In the genomic region with DNA sequence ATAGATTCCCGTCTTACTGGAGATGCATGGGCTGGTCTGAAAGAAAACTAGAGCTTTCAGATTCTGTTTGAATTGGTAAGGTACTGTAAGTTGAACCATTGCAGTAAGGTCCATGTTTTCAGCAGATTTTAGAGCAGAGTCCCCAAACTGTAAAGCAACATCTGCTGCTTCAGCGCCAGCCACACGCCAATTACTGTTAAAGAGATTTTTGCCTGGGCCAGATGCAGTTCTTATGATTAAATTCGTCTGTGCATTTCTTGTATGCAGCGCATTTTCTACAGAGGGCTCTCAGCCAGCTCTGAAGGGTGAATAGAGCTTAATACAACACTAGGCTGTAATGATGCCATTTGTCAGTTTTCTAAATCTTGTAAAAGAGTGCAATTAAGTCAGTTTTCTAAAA, we compare ENCODE assay signal across 17 cellular contexts.
"Had no signal": no experiment of that assay in that cellular context is flagged by ENCODE, and none has a peak within 500 bp of the region (broad histone marks: within the 10 kb centered on the region; RNA-seq: fewer than 3 reads in every experiment).

No MANE protein-coding gene starts in this region.

- H3K9me3 ChIP-seq: heart left ventricle, right lobe of liver, upper lobe of left lung had no signal

- H3K9me3 Mint-ChIP-seq: activated CD8-positive, alpha-beta T cell treated with anti-CD3 and anti-CD28 coated beads for 36 hours; activated naive CD4-positive, alpha-beta T cell treated with anti-CD3 and anti-CD28 coated beads, Interleukin-2, amount 50 U/mL, for 24 hours; neural crest cell; stimulated activated naive CD8-positive, alpha-beta T cell treated with anti-CD3 and anti-CD28 coated beads, Interleukin-15, Interleukin-2, amounts not matched to agents 100 ng/mL and 50 ng/mL, for 24 hours; WTC11 had no signal

- H3K4me3 ChIP-seq: heart left ventricle, lung, right lobe of liver, upper lobe of left lung had no signal

- H3K27me3 ChIP-seq: heart left ventricle, right lobe of liver, upper lobe of left lung had no signal

- H3K36me3 Mint-ChIP-seq: activated naive CD4-positive, alpha-beta T cell treated with anti-CD3 and anti-CD28 coated beads, Interleukin-2, amount 50 U/mL, for 24 hours; WTC11 had no signal

- H3K27ac Mint-ChIP-seq: activated CD8-positive, alpha-beta T cell treated with anti-CD3 and anti-CD28 coated beads for 36 hours; activated naive CD4-positive, alpha-beta T cell treated with anti-CD3 and anti-CD28 coated beads, Interleukin-2, amount 50 U/mL, for 24 hours; stimulated activated naive CD8-positive, alpha-beta T cell treated with anti-CD3 and anti-CD28 coated beads, Interleukin-15, Interleukin-2, amounts not matched to agents 100 ng/mL and 50 ng/mL, for 24 hours; WTC11 had no signal

- H3K4me1 Mint-ChIP-seq: activated naive CD4-positive, alpha-beta T cell treated with anti-CD3 and anti-CD28 coated beads, Interleukin-2, amount 50 U/mL, for 24 hours had no signal

- H3K4me3 Mint-ChIP-seq: activated CD8-positive, alpha-beta T cell treated with anti-CD3 and anti-CD28 coated beads for 36 hours; activated naive CD4-positive, alpha-beta T cell treated with anti-CD3 and anti-CD28 coated beads, Interleukin-2, amount 50 U/mL, for 24 hours; neural crest cell; stimulated activated naive CD8-positive, alpha-beta T cell treated with anti-CD3 and anti-CD28 coated beads, Interleukin-15, Interleukin-2, amounts not matched to agents 100 ng/mL and 50 ng/mL, for 24 hours; WTC11 had no signal

- DNase-seq: activated CD4-positive, alpha-beta T cell treated with anti-CD3 and anti-CD28 coated beads for 4 hours; activated CD8-positive, alpha-beta T cell treated with anti-CD3 and anti-CD28 coated beads for 36 hours; activated effector memory CD4-positive, alpha-beta T cell treated with anti-CD3 and anti-CD28 coated beads, Interleukin-2, amount 50 U/mL, for 16 hours; activated T-cell treated with anti-CD3 and anti-CD28 coated beads, Interleukin-2, amount 50 U/mL, for 48 hours; amniotic stem cell; cortex of kidney; effector CD4-positive, alpha-beta T cell; foreskin melanocyte; heart left ventricle; midbrain; right lobe of liver; upper lobe of left lung had no signal

- H3K36me3 ChIP-seq: heart left ventricle, right lobe of liver, upper lobe of left lung had no signal

- H3K27ac ChIP-seq: heart left ventricle, right lobe of liver, upper lobe of left lung had no signal

- H3K4me1 ChIP-seq: heart left ventricle, right lobe of liver, upper lobe of left lung had no signal
